20 cellular contexts compared by ENCODE assay signal in genomic region chr10:130747359-130747758, GRCh38.
"Had no signal": no experiment of that assay in that cellular context is flagged by ENCODE, and none has a peak within 500 bp of the region (broad histone marks: within the 10 kb centered on the region; RNA-seq: fewer than 3 reads in every experiment).

No MANE protein-coding gene starts in this region.

- H3K9me3 ChIP-seq: colonic mucosa, transverse colon had no signal

- H3K27ac Mint-ChIP-seq: activated naive CD4-positive, alpha-beta T cell treated with anti-CD3 and anti-CD28 coated beads for 36 hours; brain; nephron; T-helper 17 cell had no signal

- DNase-seq: activated CD4-positive, alpha-beta T cell treated with anti-CD3 and anti-CD28 coated beads for 1 hour; activated CD4-positive, alpha-beta T cell treated with anti-CD3 and anti-CD28 coated beads, Interleukin-2, amount 50 U/mL, for 4 hours; activated naive CD4-positive, alpha-beta T cell treated with anti-CD3 and anti-CD28 coated beads for 36 hours; anterior cingulate cortex; central memory CD4-positive, alpha-beta T cell; colonic mucosa; erythroblast; foreskin melanocyte; glutamatergic neuron; hippocampal formation; midbrain; occipital lobe; retina; stimulated activated naive CD8-positive, alpha-beta T cell treated with anti-CD3 and anti-CD28 coated beads, Interleukin-15, Interleukin-2, amounts not matched to agents 100 U/mL and 50 U/mL, for 24 hours; T-helper 17 cell; transverse colon; WERI-Rb-1 had no signal

- H3K4me1 ChIP-seq: colonic mucosa, transverse colon had no signal

- H3K27me3 ChIP-seq: colonic mucosa, transverse colon had no signal

- H3K4me1 Mint-ChIP-seq: T-helper 17 cell had no signal

- H3K4me3 ChIP-seq: colonic mucosa, transverse colon had no signal

- ATAC-seq: left lobe of liver; stimulated activated naive CD8-positive, alpha-beta T cell treated with anti-CD3 and anti-CD28 coated beads, Interleukin-15, Interleukin-2, amounts not matched to agents 100 U/mL and 50 U/mL, for 24 hours; T-helper 17 cell had no signal

- H3K27ac ChIP-seq: colonic mucosa, transverse colon, WERI-Rb-1 had no signal

- H3K9me3 Mint-ChIP-seq: activated naive CD4-positive, alpha-beta T cell treated with anti-CD3 and anti-CD28 coated beads for 36 hours; nephron had no signal

- H3K36me3 Mint-ChIP-seq: brain had no signal

- H3K36me3 ChIP-seq: colonic mucosa, transverse colon, WERI-Rb-1 had no signal

- H3K4me3 Mint-ChIP-seq: activated naive CD4-positive, alpha-beta T cell treated with anti-CD3 and anti-CD28 coated beads for 36 hours; brain; nephron; T-helper 17 cell had no signal
